In genomic region chr4:112230879-112231778, GRCh38 we compare ENCODE assay signal across 8 cellular contexts. TPM values are rescaled to one million over a fixed set of nuclear protein-coding genes. Genes with fewer than 3 reads are reported as not detected.
DNase-seq lines count a peak whose midpoint lies in the region; ATAC-seq and TF ChIP-seq lines count a peak whose summit lies in the region.

No MANE protein-coding gene starts in this region.

- H3K27ac ChIP-seq in colonic mucosa, result peak overlapping the region; percentile 97

- H3K36me3 ChIP-seq in colonic mucosa, result no peaks in the 10 kb centered on the region

- intact Hi-C loops in colonic mucosa (cut with DNase I), result no loop called here

- no peak for TF ChIP-seq CTCF in colonic mucosa (IDR thresholded peaks at IDR 0.05)

- H3K4me3 ChIP-seq in colonic mucosa, result peak overlapping the region; percentile 78

- H3K9ac ChIP-seq in colonic mucosa (ENCODE audit: low read depth in 2 of 2, low read length in 2 of 2), result peak overlapping the region; percentile 95 to 96

- peak; percentile 92 for ATAC-seq in GM19324 (IDR thresholded peaks at IDR 0.05; ENCODE audit: low FRiP score, unreplicated experiment)
- peak; percentile 88 for ATAC-seq in HG03460 (IDR thresholded peaks at IDR 0.05; ENCODE audit: unreplicated experiment)

- H3K9me3 ChIP-seq in colonic mucosa, result no peaks in the 10 kb centered on the region

- no peaks in the 10 kb centered on the region for H3K27me3 ChIP-seq in colonic mucosa

- DNase-seq in AML-193 (lab: John Stamatoyannopoulos, UW) (peak; percentile 96 to 98), NCI-H524 treated with DMSO at 0.1 percent for 48 hours (lab: John Stamatoyannopoulos, UW) (peak; percentile 55), colonic mucosa (peak; percentile 99), kidney tubule cell (ENCODE audit: low spot score) (peak; percentile 98)
- peak; percentile 98 for DNase-seq in activated CD4-positive, alpha-beta T cell treated with anti-CD3 and anti-CD28 coated beads for 48 hours
- peak; percentile 84 to 93 for DNase-seq in stimulated activated CD4-positive, alpha-beta T cell treated with anti-CD3 and anti-CD28 coated beads, Interleukin-1b, Interleukin-23, amount 100 ng/mL, for 1 hour (ENCODE audit: low read depth in 2 of 2)

- H3K4me1 ChIP-seq in colonic mucosa, result peaks cover 4% of the 10 kb centered on the region

RNA-seq across cellular contexts. Expression of gene AP1AR, which starts 0.5 kb away (rescaled TPM):
- total RNA-seq in colonic mucosa, result 10 to 100 TPM; 27.9 to 42.4 TPM

RNA-seq across cellular contexts. Expression of gene TIFA, which starts 54.6 kb away (rescaled TPM):
- 10 to 100 TPM in 1 of 2 donors, 1 to 10 TPM in 1; 8.9 to 11.4 TPM for total RNA-seq in colonic mucosa

Comparison
In these comparisons a context has a peak if more than half of its experiments do, and no peak if none do; other contexts are left out.
1. Peak in every context shown above with its lines: DNase-seq, ATAC-seq, H3K4me3 ChIP-seq and H3K27ac ChIP-seq.